In the genomic region with DNA sequence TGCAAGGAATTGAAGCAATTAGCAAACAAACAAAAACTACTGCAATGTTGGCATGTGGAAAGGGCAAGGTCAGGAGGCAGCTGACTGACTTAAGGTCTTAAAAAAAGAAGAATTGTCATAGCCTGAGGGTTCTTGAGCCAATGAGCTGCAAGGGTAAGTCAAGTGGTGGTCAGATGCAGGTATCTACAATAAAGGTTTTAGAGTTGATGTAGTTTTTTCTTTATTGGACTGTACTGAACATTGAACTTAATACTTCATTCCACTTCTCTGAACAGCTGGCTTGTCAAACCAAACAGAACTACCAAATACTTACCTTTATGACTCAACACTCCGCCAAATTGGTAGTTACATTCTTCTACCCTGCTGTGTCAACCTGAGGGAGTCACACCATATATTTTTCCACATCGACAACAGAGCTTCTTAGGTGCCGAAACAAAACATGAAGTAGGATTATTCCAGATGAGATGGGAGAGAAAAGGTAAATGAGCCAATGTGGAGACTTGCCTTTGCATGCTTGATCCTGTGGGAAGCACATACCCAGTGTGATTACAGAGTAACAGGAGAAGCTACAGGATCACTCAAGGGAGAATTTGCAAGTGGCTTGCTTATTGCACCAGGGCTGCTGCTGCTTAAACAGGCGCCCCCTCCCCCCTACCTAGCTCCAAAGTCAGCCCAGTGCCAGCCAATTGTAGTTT, we compare ENCODE assay signal across 28 cellular contexts. TPM values are rescaled to one million over a fixed set of nuclear protein-coding genes. Genes with fewer than 3 reads are reported as not detected.
DNase-seq lines count a peak whose midpoint lies in the region; ATAC-seq, FAIRE-seq and TF ChIP-seq lines count a peak whose summit lies in the region.
"Had no signal": no experiment of that assay in that cellular context is flagged by ENCODE, and none has a peak within 500 bp of the region (broad histone marks: within the 10 kb centered on the region; RNA-seq: fewer than 3 reads in every experiment).

No MANE protein-coding gene starts in this region.

- H3K4me3 ChIP-seq in AG04450 (ENCODE audit: low read depth, low read length) (no peak overlapping the region), bronchial epithelial cell (ENCODE audit: low read depth, low read length) (no peak overlapping the region), lower lobe of right lung (no peak overlapping the region)
- H3K4me3 ChIP-seq: BLaER1 treated with 17β-estradiol and CSF1 and Interleukin-3, amounts not matched to agents 10 nM and 100 nM; gastroesophageal sphincter; skin epidermis; transverse colon had no signal

- peaks cover 9% of the 10 kb centered on the region for H3K4me1 ChIP-seq in lower lobe of right lung
- H3K4me1 ChIP-seq: BLaER1 treated with 17β-estradiol and CSF1 and Interleukin-3, amounts not matched to agents 10 nM and 100 nM; gastroesophageal sphincter; transverse colon had no signal

- no peaks in the 10 kb centered on the region for H3K4me1 Mint-ChIP-seq in T-helper 17 cell
- H3K4me1 Mint-ChIP-seq: neural crest cell had no signal

- CTCF ChIA-PET in AG04450 (lab: Charles Lee) = interaction anchor here (1.2 to 6.7 kb wide), 2 partner anchors 14 kb away, joined by 5 to 30 read pairs; no protein-coding TSS in a partner anchor

- H3K36me3 ChIP-seq in bronchial epithelial cell (ENCODE audit: control insufficient read depth, insufficient read depth, low read length) = no peaks in the 10 kb centered on the region
- H3K36me3 ChIP-seq in lower lobe of right lung = no peaks in the 10 kb centered on the region
- H3K36me3 ChIP-seq: BLaER1 treated with 17β-estradiol and CSF1 and Interleukin-3, amounts not matched to agents 10 nM and 100 nM; gastroesophageal sphincter; transverse colon had no signal

- H3K27ac Mint-ChIP-seq in T-helper 17 cell = no peak overlapping the region
- H3K27ac Mint-ChIP-seq: stimulated activated naive CD8-positive, alpha-beta T cell treated with anti-CD3 and anti-CD28 coated beads, Interleukin-15, Interleukin-2, amounts not matched to agents 100 ng/mL and 50 ng/mL, for 24 hours had no signal

- intact Hi-C loops in lower lobe of right lung (cut with DNase I) = no loop called here

- peak; percentile 28 for FAIRE-seq in bronchial epithelial cell (lab: Jason Lieb, UNC)
- FAIRE-seq: A204.1, G401.6 had no signal

- peaks cover 9% of the 10 kb centered on the region for H3K27me3 ChIP-seq in AG04450 (ENCODE audit: control insufficient read depth, insufficient read depth, low read length)
- H3K27me3 ChIP-seq in bronchial epithelial cell (ENCODE audit: control insufficient read depth, insufficient read depth, low read length) = peaks cover 4% of the 10 kb centered on the region
- H3K27me3 ChIP-seq in lower lobe of right lung (ENCODE audit: low read depth) = no peaks in the 10 kb centered on the region
- H3K27me3 ChIP-seq: BLaER1 treated with 17β-estradiol and CSF1 and Interleukin-3, amounts not matched to agents 10 nM and 100 nM; gastroesophageal sphincter; transverse colon had no signal

- H3K27ac ChIP-seq in AG04450 (ENCODE audit: low read depth, low read length) = no peak overlapping the region
- H3K27ac ChIP-seq in lower lobe of right lung = no peak overlapping the region
- H3K27ac ChIP-seq: BLaER1 treated with 17β-estradiol and CSF1 and Interleukin-3, amounts not matched to agents 10 nM and 100 nM; gastroesophageal sphincter; skin epidermis; transverse colon had no signal

- no peak for TF ChIP-seq CTCF in AG04450 (IDR thresholded peaks at IDR 0.05; ENCODE audit: low read depth, low read length)
- TF ChIP-seq CTCF in bronchial epithelial cell (IDR thresholded peaks at IDR 0.05; ENCODE audit: insufficient read depth, low read length, severe bottlenecking) = no peak
- no peak for TF ChIP-seq CTCF in lower lobe of right lung (IDR thresholded peaks at IDR 0.05)

- DNase-seq in AG04450 (ENCODE audit: low read depth, low spot score) = peak; percentile 11
- DNase-seq in LoVo (ENCODE audit: low spot score) = peak; percentile 6
- peak; percentile 85 for DNase-seq in bronchial epithelial cell (ENCODE audit: low read depth)
- DNase-seq in lower lobe of right lung = no peak
- no peak for DNase-seq in HUDEP-2 (lab: John Stamatoyannopoulos, UW; ENCODE audit: unreplicated experiment in 76 of 76)
- DNase-seq in stimulated activated CD4-positive, alpha-beta T cell treated with anti-CD3 and anti-CD28 coated beads, Interleukin-4, amount 100 ng/mL, for 24 hours = no peak
- no peak for DNase-seq in NCI-H2227 (lab: John Stamatoyannopoulos, UW; ENCODE audit: unreplicated experiment)
- no peak for DNase-seq in T-helper 17 cell
- DNase-seq: activated CD4-positive, alpha-beta T cell treated with anti-CD3 and anti-CD28 coated beads, Interleukin-2, amount 50 U/mL, for 48 hours; activated gamma-delta T cell treated with Interleukin-2 at 50 U/mL for 16 hours; central memory CD4-positive, alpha-beta T cell; NCI-H1436 treated with DMSO at 0.1 percent for 48 hours; NCI-H226; NCI-H82; OCI-M1; posterior cingulate gyrus; SIG-M5; transverse colon had no signal

- H3K9me3 ChIP-seq in AG04450 (ENCODE audit: control insufficient read depth, insufficient read depth, low read length) (no peaks in the 10 kb centered on the region), lower lobe of right lung (no peaks in the 10 kb centered on the region), T-helper 17 cell (ENCODE audit: control insufficient read depth, low read length, poor library complexity, severe bottlenecking) (no peaks in the 10 kb centered on the region)
- H3K9me3 ChIP-seq: BLaER1 treated with 17β-estradiol and CSF1 and Interleukin-3, amounts not matched to agents 10 nM and 100 nM; gastroesophageal sphincter; transverse colon had no signal

- no peaks in the 10 kb centered on the region for H3K36me3 Mint-ChIP-seq in T-helper 17 cell (ENCODE audit: low read depth)

- peak; percentile 73 to 82 for ATAC-seq in lower lobe of right lung
- no peak for ATAC-seq in T-helper 17 cell
- ATAC-seq: esophagus mucosa, gastroesophageal sphincter had no signal

- H3K27me3 Mint-ChIP-seq in T-helper 17 cell = peaks cover 4% of the 10 kb centered on the region
- H3K27me3 Mint-ChIP-seq: stimulated activated naive CD8-positive, alpha-beta T cell treated with anti-CD3 and anti-CD28 coated beads, Interleukin-15, Interleukin-2, amounts not matched to agents 100 ng/mL and 50 ng/mL, for 24 hours had no signal

- POLR2A ChIA-PET in AG04450 (lab: Yijun Ruan, JAX) = interaction anchor here (1.1 kb wide), 1 partner anchor 137 kb away, joined by 3 read pairs; no protein-coding TSS in a partner anchor

- no peak overlapping the region for H3K4me3 Mint-ChIP-seq in T-helper 17 cell
- H3K4me3 Mint-ChIP-seq: neural crest cell; stimulated activated naive CD8-positive, alpha-beta T cell treated with anti-CD3 and anti-CD28 coated beads, Interleukin-15, Interleukin-2, amounts not matched to agents 100 ng/mL and 50 ng/mL, for 24 hours had no signal

RNA-seq across cellular contexts. Expression of a gene that starts 35.3 kb away (rescaled TPM):
- polyA plus RNA-seq in AG04450 (2011; rRNA removed) = not detected in 2 replicates
- not detected in 2 replicates for polyA minus RNA-seq in AG04450 (2011; rRNA and poly(A)+ RNA removed)
- total RNA-seq in bronchial epithelial cell (not detected in 2 replicates), lower lobe of right lung (not detected), T-helper 17 cell (not detected)
- total RNA-seq: esophagus mucosa; mononuclear cell; T-helper 1 cell treated with Interleukin-12 subunit alpha and Interleukin-12 subunit beta and Interleukin-4 antibody, amounts not matched to agents 30 ng/mL and 1 ng/mL, for 36 hours had no signal

Comparison
In these comparisons a context has a peak if more than half of its experiments do, and no peak if none do; other contexts are left out.
1. DNase-seq: peak in AG04450 (single experiment), LoVo (single experiment) and bronchial epithelial cell (single experiment); none in lower lobe of right lung (single experiment), HUDEP-2 (0 of 76), stimulated activated CD4-positive, alpha-beta T cell treated with anti-CD3 and anti-CD28 coated beads, Interleukin-4, amount 100 ng/mL, for 24 hours (single experiment), NCI-H2227 (single experiment) and T-helper 17 cell (0 of 3).